In the genomic region with DNA sequence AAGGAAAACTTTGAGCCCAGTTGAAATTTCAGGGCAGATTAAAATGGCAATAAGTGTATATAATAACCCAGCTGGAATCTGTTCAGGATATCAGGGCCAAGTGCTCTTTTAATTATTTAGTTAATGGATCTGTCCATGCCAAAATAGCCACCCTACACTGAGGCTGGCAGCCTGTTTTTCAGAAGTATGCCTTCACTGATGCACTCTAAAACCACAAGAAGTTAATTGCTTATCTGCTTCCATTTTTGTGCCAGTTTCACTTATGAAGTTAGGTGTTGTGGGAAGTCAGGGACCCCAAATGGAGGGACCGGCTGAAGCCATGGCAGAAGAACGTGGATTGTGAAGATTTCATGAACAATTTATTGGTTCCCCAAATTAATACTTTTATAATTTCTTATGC, we compare ENCODE assay signal across 19 cellular contexts.
"Had no signal": no experiment of that assay in that cellular context is flagged by ENCODE, and none has a peak within 500 bp of the region (broad histone marks: within the 10 kb centered on the region; RNA-seq: fewer than 3 reads in every experiment).

No MANE protein-coding gene starts in this region.

- H3K9me3 ChIP-seq: lower lobe of right lung, tibial nerve, uterus had no signal

- H3K27me3 ChIP-seq: tibial nerve, uterus had no signal

- H3K36me3 ChIP-seq: lower lobe of right lung, tibial nerve, uterus had no signal

- H3K27ac ChIP-seq: lower lobe of right lung, tibial nerve, uterus had no signal

- FAIRE-seq: colon, islet of Langerhans, small intestine had no signal

- H3K4me1 ChIP-seq: lower lobe of right lung, tibial nerve, uterus had no signal

- DNase-seq: activated CD4-positive, alpha-beta T cell treated with anti-CD3 and anti-CD28 coated beads, Interleukin-2, amount 10 ng/mL, durations not matched to agents 7 days and 5 days; activated CD8-positive, alpha-beta memory T cell treated with anti-CD3 and anti-CD28 coated beads for 24 hours; activated gamma-delta T cell treated with Interleukin-2 at 50 U/mL for 16 hours; amniotic stem cell; caudate nucleus; left colon; lower lobe of right lung; nephron progenitor cell; occipital lobe; right cardiac atrium; small intestine; stimulated activated CD4-positive, alpha-beta T cell treated with anti-CD3 and anti-CD28 coated beads, Interleukin-4, amount 100 ng/mL, for 24 hours; stimulated activated naive CD4-positive, alpha-beta T cell; substantia nigra; uterus had no signal

- H3K4me3 ChIP-seq: lower lobe of right lung, tibial nerve, uterus had no signal

- ATAC-seq: esophagus mucosa, left colon, lower lobe of right lung, right cardiac atrium had no signal
